In the genomic region with DNA sequence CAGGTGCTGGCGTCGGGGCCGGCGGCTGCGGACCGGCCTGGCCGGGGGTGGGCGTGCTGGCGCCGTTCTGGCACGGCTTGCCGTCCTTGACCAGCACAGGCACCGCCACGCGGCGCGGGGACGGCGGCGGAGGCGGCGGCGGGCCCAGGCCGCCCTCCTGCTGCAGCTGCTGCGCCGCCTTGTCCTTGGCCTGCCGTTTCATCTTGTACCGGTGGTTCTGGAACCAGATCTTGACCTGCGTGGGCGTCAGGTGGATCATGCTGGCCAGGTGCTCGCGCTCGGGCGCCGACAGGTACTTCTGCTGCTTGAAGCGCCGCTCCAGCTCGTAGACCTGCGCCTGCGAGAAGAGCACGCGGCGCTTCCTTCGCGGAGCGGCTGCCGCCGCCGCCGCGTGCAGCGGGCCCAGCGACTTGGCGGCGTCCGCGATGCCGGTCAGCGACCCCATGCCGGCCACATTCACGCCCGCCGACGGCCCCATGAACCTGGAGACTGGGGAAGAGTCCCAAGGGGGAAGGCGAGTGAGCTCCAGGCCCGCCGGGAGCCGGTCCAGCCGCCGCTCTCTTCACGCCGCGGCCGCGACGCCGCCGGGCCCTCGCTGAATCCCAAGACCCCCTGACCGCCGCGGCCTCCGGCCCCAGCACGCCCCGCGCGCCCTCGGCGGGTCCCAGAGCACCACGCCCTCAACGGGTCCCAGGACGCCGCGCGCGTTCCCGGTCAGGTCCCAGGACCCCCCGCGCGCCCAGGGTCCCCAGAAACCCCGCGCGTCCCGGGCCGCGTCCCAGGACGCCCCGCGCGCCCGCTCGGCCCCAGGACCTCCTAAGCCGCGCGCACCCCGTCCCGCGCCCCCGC, we compare ENCODE assay signal across 9 cellular contexts. TPM values are rescaled to one million over a fixed set of nuclear protein-coding genes. Genes with fewer than 3 reads are reported as not detected.
DNase-seq lines count a peak whose midpoint lies in the region; ATAC-seq and TF ChIP-seq lines count a peak whose summit lies in the region.
"Had no signal": no experiment of that assay in that cellular context is flagged by ENCODE, and none has a peak within 500 bp of the region (broad histone marks: within the 10 kb centered on the region; RNA-seq: fewer than 3 reads in every experiment).

No MANE protein-coding gene starts in this region.

- H3K36me3 Mint-ChIP-seq in activated B cell treated with CpG ODN at 0.5 μM for 24 hours (ENCODE audit: low read depth): no peaks in the 10 kb centered on the region

- H3K9me3 Mint-ChIP-seq in activated B cell treated with CpG ODN at 0.5 μM for 24 hours: no peaks in the 10 kb centered on the region

- no peak overlapping the region for H3K27ac Mint-ChIP-seq in activated B cell treated with CpG ODN at 0.5 μM for 24 hours

- no peak for TF ChIP-seq POLR2A in suprapubic skin (IDR thresholded peaks at IDR 0.05)

- no peaks in the 10 kb centered on the region for H3K36me3 ChIP-seq in suprapubic skin

- H3K27ac ChIP-seq in suprapubic skin: no peak overlapping the region

- peaks cover 26% of the 10 kb centered on the region for H3K4me1 ChIP-seq in suprapubic skin

- TF ChIP-seq CTCF in activated B cell treated with CpG ODN at 0.5 μM for 24 hours (IDR thresholded peaks at IDR 0.05) (no peak), suprapubic skin (IDR thresholded peaks at IDR 0.05) (no peak)

- TF ChIP-seq EP300 in suprapubic skin (IDR thresholded peaks at IDR 0.05): no peak

- POLR2A ChIA-PET in activated B cell treated with CpG ODN at 0.5 μM for 24 hours (lab: Charles Lee): no interaction called here

- peaks cover 16% of the 10 kb centered on the region for H3K4me1 Mint-ChIP-seq in activated B cell treated with CpG ODN at 0.5 μM for 24 hours

- DNase-seq in activated T-cell treated with anti-CD3 and anti-CD28 coated beads for 48 hours (ENCODE audit: low read depth) (peak; percentile 6), activated T-cell treated with anti-CD3 and anti-CD28 coated beads for 4 hours (no peak), activated B cell treated with CpG ODN at 0.5 μM for 24 hours (peak; percentile 31), suprapubic skin (ENCODE audit: low spot score in 2 of 2) (no peak), HT-29 (ENCODE audit: low spot score) (no peak)
- DNase-seq in effector CD4-positive, alpha-beta T cell: no peak

- CTCF ChIA-PET in activated B cell treated with CpG ODN at 0.5 μM for 24 hours (lab: Charles Lee): no interaction called here

- no peaks in the 10 kb centered on the region for H3K9me3 ChIP-seq in suprapubic skin

- WGBS in suprapubic skin: 14% methylated on average over 31 of the region's 119 CpGs

- H3K27me3 Mint-ChIP-seq in activated B cell treated with CpG ODN at 0.5 μM for 24 hours: peaks cover 60% of the 10 kb centered on the region

- H3K4me3 ChIP-seq in iPS-11a (ENCODE audit: low read depth, low read length) (peak overlapping the region; percentile 2), suprapubic skin (peak overlapping the region; percentile 40)

- intact Hi-C loops in activated B cell treated with CpG ODN at 0.5 μM for 24 hours (cut with micrococcal nuclease): loop anchor here (2.0 kb wide), 1 partner anchor 295 kb away; no protein-coding TSS in a partner anchor

- H3K4me3 Mint-ChIP-seq in activated B cell treated with CpG ODN at 0.5 μM for 24 hours: peak overlapping the region; percentile 28

- H3K27me3 ChIP-seq in suprapubic skin: peaks cover 98% of the 10 kb centered on the region

- ATAC-seq in activated B cell treated with CpG ODN at 0.5 μM for 24 hours (ENCODE audit: low read depth): no peak
- ATAC-seq in HG02938 (IDR thresholded peaks at IDR 0.05; ENCODE audit: unreplicated experiment): no peak

RNA-seq across cellular contexts. Expression of a gene that starts 1.1 kb away (rescaled TPM):
- total RNA-seq in activated B cell treated with CpG ODN at 0.5 μM for 24 hours (not detected in 2 replicates), suprapubic skin (not detected)
- not detected in 2 replicates for total RNA-seq in HT-29 (2014; rRNA removed; shearing (Covaris generic))
- total RNA-seq: CD8-positive, alpha-beta memory T cell had no signal

Comparison
In these comparisons a context has a peak if more than half of its experiments do, and no peak if none do; other contexts are left out.
1. DNase-seq: peak in activated T-cell treated with anti-CD3 and anti-CD28 coated beads for 48 hours (single experiment) and activated B cell treated with CpG ODN at 0.5 μM for 24 hours (single experiment); none in activated T-cell treated with anti-CD3 and anti-CD28 coated beads for 4 hours (single experiment), suprapubic skin (0 of 2), HT-29 (single experiment) and effector CD4-positive, alpha-beta T cell (single experiment).